Comparison of ENCODE assay signal across 5 cellular contexts in the genomic region with DNA sequence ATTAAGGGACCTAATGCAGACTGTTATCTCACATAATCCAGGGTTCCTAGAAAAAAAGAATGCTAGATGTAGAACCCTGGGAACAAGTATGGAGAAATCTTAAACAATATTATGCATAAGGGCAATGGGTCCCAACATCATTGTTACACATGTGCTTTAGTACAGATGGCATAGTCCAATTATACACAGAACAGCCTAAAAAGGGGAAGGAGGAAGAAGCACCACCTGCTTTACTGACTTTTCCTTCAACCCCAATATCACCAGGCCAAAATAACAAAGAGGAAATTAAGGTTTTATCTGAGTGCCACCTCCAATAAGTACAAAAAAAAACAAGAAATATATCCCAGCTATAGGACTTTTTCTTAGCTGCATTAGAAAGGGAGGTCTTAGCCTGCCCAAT.
"Had no signal": no experiment of that assay in that cellular context is flagged by ENCODE, and none has a peak within 500 bp of the region (broad histone marks: within the 10 kb centered on the region; RNA-seq: fewer than 3 reads in every experiment).

No MANE protein-coding gene starts in this region.

- H3K4me1 Mint-ChIP-seq: GM23338, H9 had no signal

- H3K27ac Mint-ChIP-seq: GM23338, H9 had no signal

- ATAC-seq: GM23338, K562 had no signal

- H3K9me3 Mint-ChIP-seq: H9 had no signal

- DNase-seq: H9, HCEC 1CT, IMR-90 had no signal

- H3K4me3 Mint-ChIP-seq: GM23338, H9 had no signal
